In the genomic region with DNA sequence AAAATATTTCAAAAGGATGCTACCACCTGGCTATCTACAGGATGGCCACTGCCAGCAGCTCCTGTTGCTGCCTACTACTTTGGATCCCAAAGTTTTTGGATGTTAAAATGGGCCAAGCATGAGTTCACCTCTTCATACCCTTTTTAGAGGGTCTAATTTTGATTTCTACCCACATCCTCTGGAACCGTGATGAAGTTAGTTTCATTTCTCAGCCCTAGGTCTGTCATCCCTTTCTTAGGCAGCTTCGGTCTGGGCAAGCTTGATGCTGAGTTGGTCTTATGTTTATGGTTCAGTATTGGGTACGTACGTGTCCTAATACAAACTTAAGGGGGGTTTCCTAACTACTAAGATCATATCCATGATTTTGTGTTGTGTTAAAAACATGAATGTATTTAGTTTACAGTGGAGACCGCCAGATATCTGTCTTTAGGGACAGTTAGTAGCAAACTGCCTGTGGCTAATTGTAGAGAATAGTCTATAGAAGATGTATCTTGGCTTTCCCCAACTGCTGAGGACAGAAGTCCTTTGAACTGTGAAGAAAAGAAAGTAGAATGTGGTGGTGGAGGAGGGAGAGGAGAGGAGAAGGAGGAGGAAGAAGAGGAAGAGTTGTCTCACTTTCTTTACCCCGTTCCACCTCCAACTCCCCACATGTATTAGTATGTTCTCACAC, we compare ENCODE assay signal across 9 cellular contexts.
A peak's percentile ranks its signal among the peaks of the same experiment; 100 is the strongest.
DNase-seq lines count a peak whose midpoint lies in the region; ATAC-seq lines count a peak whose summit lies in the region.
"Had no signal": no experiment of that assay in that cellular context is flagged by ENCODE, and none has a peak within 500 bp of the region (broad histone marks: within the 10 kb centered on the region; RNA-seq: fewer than 3 reads in every experiment).

No MANE protein-coding gene starts in this region.

- H3K27me3 Mint-ChIP-seq in activated T-cell treated with anti-CD3 and anti-CD28 coated beads, Interleukin-2, amount 50 U/mL, for 24 hours, result no peaks in the 10 kb centered on the region
- no peaks in the 10 kb centered on the region for H3K27me3 Mint-ChIP-seq in T-helper 17 cell

- H3K36me3 ChIP-seq in thymus (ENCODE audit: control insufficient read depth, insufficient read depth), result peaks cover 3% of the 10 kb centered on the region

- H3K36me3 Mint-ChIP-seq in activated T-cell treated with anti-CD3 and anti-CD28 coated beads, Interleukin-2, amount 50 U/mL, for 24 hours (ENCODE audit: low read depth), result peaks cover 40% of the 10 kb centered on the region
- H3K36me3 Mint-ChIP-seq in T-helper 17 cell (ENCODE audit: low read depth), result peaks cover 4% of the 10 kb centered on the region

- no peak for DNase-seq in activated T-cell treated with anti-CD3 and anti-CD28 coated beads, Interleukin-2, amount 50 U/mL, for 24 hours
- DNase-seq in activated T-cell treated with anti-CD3 and anti-CD28 coated beads for 4 hours, result no peak
- DNase-seq in T-helper 17 cell, result no peak
- DNase-seq in OCI-M1 (lab: John Stamatoyannopoulos, UW), result no peak
- no peak for DNase-seq in anterior cingulate cortex (lab: John Stamatoyannopoulos, UW)
- no peak for DNase-seq in posterior vena cava (ENCODE audit: low spot score)
- DNase-seq: NCI-H2029 treated with DMSO at 0.1 percent for 48 hours had no signal

- intact Hi-C loops in posterior vena cava (cut with DNase I), result no loop called here

- 55% methylated on average over 6 of the region's 6 CpGs for WGBS in thymus

- H3K4me1 ChIP-seq in thymus (ENCODE audit: control insufficient read depth, insufficient read depth, low read length), result no peaks in the 10 kb centered on the region

- peaks cover 4% of the 10 kb centered on the region for H3K9me3 ChIP-seq in T-helper 17 cell (ENCODE audit: control insufficient read depth, low read length, poor library complexity, severe bottlenecking)
- H3K9me3 ChIP-seq in thymus (ENCODE audit: control insufficient read depth), result no peaks in the 10 kb centered on the region

- H3K4me1 Mint-ChIP-seq in activated T-cell treated with anti-CD3 and anti-CD28 coated beads, Interleukin-2, amount 50 U/mL, for 24 hours (ENCODE audit: low read depth), result peaks cover 69% of the 10 kb centered on the region
- peaks cover 15% of the 10 kb centered on the region for H3K4me1 Mint-ChIP-seq in T-helper 17 cell

- ATAC-seq in HG02852 (IDR thresholded peaks at IDR 0.05; ENCODE audit: unreplicated experiment) (peak; percentile 74), T-helper 17 cell (peak; percentile 82)

- peak overlapping the region; percentile 53 for H3K4me3 Mint-ChIP-seq in activated T-cell treated with anti-CD3 and anti-CD28 coated beads, Interleukin-2, amount 50 U/mL, for 24 hours
- H3K4me3 Mint-ChIP-seq in T-helper 17 cell, result peak overlapping the region; percentile 66

- H3K27ac Mint-ChIP-seq in activated T-cell treated with anti-CD3 and anti-CD28 coated beads, Interleukin-2, amount 50 U/mL, for 24 hours, result peak overlapping the region; percentile 95
- peak overlapping the region; percentile 87 for H3K27ac Mint-ChIP-seq in T-helper 17 cell

- H3K9me3 Mint-ChIP-seq in activated T-cell treated with anti-CD3 and anti-CD28 coated beads, Interleukin-2, amount 50 U/mL, for 24 hours, result peaks cover 26% of the 10 kb centered on the region

- H3K4me3 ChIP-seq in thymus (ENCODE audit: low read length), result no peak overlapping the region

- peak overlapping the region; percentile 11 for H3K27ac ChIP-seq in thymus (ENCODE audit: low read depth)

- no peaks in the 10 kb centered on the region for H3K27me3 ChIP-seq in thymus (ENCODE audit: control insufficient read depth, insufficient read depth)
